Comparison of ENCODE assay signal across 1 cellular context in genomic region chr18:45967007-45967706, GRCh38.
TF ChIP-seq lines count a peak whose summit lies in the region.

Gene EPG5 (minus strand): TSS chr18:45967329. CDS start chr18:45967239, 90 bp downstream.

TF ChIP-seq in H1, 55 proteins besides CTCF, POLR2A, EP300 and RAD21 (continued from another document):
- no peak for TF ChIP-seq FOSL1 (IDR thresholded peaks at IDR 0.05; ENCODE audit: insufficient read depth, low read depth, low read length)
- peak; percentile 62; the same call in 1 of the 2 replicates for TF ChIP-seq CHD2 (IDR thresholded peaks at IDR 0.05; ENCODE audit: low read length)
- no peak for TF ChIP-seq JUN (IDR thresholded peaks at IDR 0.05; ENCODE audit: low read depth, low read length)
- TF ChIP-seq BRCA1 (IDR thresholded peaks at IDR 0.05; ENCODE audit: low read depth, low read length) = no peak
- no peak for TF ChIP-seq POU5F1 (IDR thresholded peaks at IDR 0.05; ENCODE audit: low read depth, low read length)
- no peak for TF ChIP-seq JUND (IDR thresholded peaks at IDR 0.05; ENCODE audit: low read length)
- no peak for TF ChIP-seq SRF (IDR thresholded peaks at IDR 0.05; ENCODE audit: low read depth, low read length)
- no peak for TF ChIP-seq SUZ12 (IDR thresholded peaks at IDR 0.05; ENCODE audit: low read length)
- peak; percentile 11; the same call in 1 of the 2 replicates for TF ChIP-seq CEBPB (IDR thresholded peaks at IDR 0.05; ENCODE audit: low read depth, low read length)
- peak; percentile 28 for TF ChIP-seq TAF7 (optimal IDR thresholded peaks at IDR 0.05; ENCODE audit: borderline replicate concordance, low read depth, low read length)
- no peak for TF ChIP-seq EGR1 (IDR thresholded peaks at IDR 0.05; ENCODE audit: borderline replicate concordance, low read depth, low read length)
- TF ChIP-seq HDAC2 (IDR thresholded peaks at IDR 0.05; ENCODE audit: borderline replicate concordance in 1 of 2, low read depth in 2 of 2, low read length in 2 of 2) = 0 out of 4 replicates have a peak, but pooled peaks of 1 of the 2 experiments have one; percentile 78
- TF ChIP-seq GABPA (IDR thresholded peaks at IDR 0.05; ENCODE audit: borderline replicate concordance, insufficient read depth, low read length) = no peak
- no peak for TF ChIP-seq CBX8 (IDR thresholded peaks at IDR 0.05; ENCODE audit: borderline replicate concordance, low read depth, low read length)
- TF ChIP-seq EZH2 (IDR thresholded peaks at IDR 0.05; ENCODE audit: low read depth, low read length, severe bottlenecking) = no peak
- no peak for TF ChIP-seq KDM1A (IDR thresholded peaks at IDR 0.05; ENCODE audit: borderline replicate concordance, low read length)
- no peak for TF ChIP-seq SP2 (IDR thresholded peaks at IDR 0.05; ENCODE audit: low read length)
- no peak for TF ChIP-seq SAP30 (IDR thresholded peaks at IDR 0.05; ENCODE audit: insufficient read depth, insufficient replicate concordance, low read length)
- TF ChIP-seq, protein P1, sequence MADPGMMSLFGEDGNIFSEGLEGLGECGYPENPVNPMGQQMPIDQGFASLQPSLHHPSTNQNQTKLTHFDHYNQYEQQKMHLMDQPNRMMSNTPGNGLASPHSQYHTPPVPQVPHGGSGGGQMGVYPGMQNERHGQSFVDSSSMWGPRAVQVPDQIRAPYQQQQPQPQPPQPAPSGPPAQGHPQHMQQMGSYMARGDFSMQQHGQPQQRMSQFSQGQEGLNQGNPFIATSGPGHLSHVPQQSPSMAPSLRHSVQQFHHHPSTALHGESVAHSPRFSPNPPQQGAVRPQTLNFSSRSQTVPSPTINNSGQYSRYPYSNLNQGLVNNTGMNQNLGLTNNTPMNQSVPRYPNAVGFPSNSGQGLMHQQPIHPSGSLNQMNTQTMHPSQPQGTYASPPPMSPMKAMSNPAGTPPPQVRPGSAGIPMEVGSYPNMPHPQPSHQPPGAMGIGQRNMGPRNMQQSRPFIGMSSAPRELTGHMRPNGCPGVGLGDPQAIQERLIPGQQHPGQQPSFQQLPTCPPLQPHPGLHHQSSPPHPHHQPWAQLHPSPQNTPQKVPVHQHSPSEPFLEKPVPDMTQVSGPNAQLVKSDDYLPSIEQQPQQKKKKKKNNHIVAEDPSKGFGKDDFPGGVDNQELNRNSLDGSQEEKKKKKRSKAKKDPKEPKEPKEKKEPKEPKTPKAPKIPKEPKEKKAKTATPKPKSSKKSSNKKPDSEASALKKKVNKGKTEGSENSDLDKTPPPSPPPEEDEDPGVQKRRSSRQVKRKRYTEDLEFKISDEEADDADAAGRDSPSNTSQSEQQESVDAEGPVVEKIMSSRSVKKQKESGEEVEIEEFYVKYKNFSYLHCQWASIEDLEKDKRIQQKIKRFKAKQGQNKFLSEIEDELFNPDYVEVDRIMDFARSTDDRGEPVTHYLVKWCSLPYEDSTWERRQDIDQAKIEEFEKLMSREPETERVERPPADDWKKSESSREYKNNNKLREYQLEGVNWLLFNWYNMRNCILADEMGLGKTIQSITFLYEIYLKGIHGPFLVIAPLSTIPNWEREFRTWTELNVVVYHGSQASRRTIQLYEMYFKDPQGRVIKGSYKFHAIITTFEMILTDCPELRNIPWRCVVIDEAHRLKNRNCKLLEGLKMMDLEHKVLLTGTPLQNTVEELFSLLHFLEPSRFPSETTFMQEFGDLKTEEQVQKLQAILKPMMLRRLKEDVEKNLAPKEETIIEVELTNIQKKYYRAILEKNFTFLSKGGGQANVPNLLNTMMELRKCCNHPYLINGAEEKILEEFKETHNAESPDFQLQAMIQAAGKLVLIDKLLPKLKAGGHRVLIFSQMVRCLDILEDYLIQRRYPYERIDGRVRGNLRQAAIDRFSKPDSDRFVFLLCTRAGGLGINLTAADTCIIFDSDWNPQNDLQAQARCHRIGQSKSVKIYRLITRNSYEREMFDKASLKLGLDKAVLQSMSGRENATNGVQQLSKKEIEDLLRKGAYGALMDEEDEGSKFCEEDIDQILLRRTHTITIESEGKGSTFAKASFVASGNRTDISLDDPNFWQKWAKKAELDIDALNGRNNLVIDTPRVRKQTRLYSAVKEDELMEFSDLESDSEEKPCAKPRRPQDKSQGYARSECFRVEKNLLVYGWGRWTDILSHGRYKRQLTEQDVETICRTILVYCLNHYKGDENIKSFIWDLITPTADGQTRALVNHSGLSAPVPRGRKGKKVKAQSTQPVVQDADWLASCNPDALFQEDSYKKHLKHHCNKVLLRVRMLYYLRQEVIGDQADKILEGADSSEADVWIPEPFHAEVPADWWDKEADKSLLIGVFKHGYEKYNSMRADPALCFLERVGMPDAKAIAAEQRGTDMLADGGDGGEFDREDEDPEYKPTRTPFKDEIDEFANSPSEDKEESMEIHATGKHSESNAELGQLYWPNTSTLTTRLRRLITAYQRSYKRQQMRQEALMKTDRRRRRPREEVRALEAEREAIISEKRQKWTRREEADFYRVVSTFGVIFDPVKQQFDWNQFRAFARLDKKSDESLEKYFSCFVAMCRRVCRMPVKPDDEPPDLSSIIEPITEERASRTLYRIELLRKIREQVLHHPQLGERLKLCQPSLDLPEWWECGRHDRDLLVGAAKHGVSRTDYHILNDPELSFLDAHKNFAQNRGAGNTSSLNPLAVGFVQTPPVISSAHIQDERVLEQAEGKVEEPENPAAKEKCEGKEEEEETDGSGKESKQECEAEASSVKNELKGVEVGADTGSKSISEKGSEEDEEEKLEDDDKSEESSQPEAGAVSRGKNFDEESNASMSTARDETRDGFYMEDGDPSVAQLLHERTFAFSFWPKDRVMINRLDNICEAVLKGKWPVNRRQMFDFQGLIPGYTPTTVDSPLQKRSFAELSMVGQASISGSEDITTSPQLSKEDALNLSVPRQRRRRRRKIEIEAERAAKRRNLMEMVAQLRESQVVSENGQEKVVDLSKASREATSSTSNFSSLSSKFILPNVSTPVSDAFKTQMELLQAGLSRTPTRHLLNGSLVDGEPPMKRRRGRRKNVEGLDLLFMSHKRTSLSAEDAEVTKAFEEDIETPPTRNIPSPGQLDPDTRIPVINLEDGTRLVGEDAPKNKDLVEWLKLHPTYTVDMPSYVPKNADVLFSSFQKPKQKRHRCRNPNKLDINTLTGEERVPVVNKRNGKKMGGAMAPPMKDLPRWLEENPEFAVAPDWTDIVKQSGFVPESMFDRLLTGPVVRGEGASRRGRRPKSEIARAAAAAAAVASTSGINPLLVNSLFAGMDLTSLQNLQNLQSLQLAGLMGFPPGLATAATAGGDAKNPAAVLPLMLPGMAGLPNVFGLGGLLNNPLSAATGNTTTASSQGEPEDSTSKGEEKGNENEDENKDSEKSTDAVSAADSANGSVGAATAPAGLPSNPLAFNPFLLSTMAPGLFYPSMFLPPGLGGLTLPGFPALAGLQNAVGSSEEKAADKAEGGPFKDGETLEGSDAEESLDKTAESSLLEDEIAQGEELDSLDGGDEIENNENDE (IDR thresholded peaks at IDR 0.05; ENCODE audit: insufficient replicate concordance, low read length) = no peak
- TF ChIP-seq SIX5 (IDR thresholded peaks at IDR 0.05; ENCODE audit: low read depth, low read length) = no peak
- peak; percentile 87 for TF ChIP-seq TBP (IDR thresholded peaks at IDR 0.05; ENCODE audit: low read depth, low read length)
- no peak for TF ChIP-seq NANOG (IDR thresholded peaks at IDR 0.05; ENCODE audit: insufficient read depth, low read depth, low read length, poor library complexity, severe bottlenecking)
- no peak for TF ChIP-seq YY1 (IDR thresholded peaks at IDR 0.05; ENCODE audit: low read depth, low read length)
- peak; percentile 57; the same call in 1 of the 2 replicates for TF ChIP-seq KDM5A (IDR thresholded peaks at IDR 0.05; ENCODE audit: low read length)
- peak; percentile 50; the same call in 1 of the 2 replicates for TF ChIP-seq SP1 (IDR thresholded peaks at IDR 0.05; ENCODE audit: low read depth, low read length)
- TF ChIP-seq ZNF274 (IDR thresholded peaks at IDR 0.05; ENCODE audit: borderline replicate concordance, extremely low read depth, low read length) = no peak
- TF ChIP-seq CTBP2 (IDR thresholded peaks at IDR 0.05; ENCODE audit: borderline replicate concordance, insufficient read depth, insufficient read length, low read length) = no peak
- TF ChIP-seq TCF12 (IDR thresholded peaks at IDR 0.05; ENCODE audit: low read depth, low read length) = peak; percentile 73; the same call in 1 of the 2 replicates
- no peak for TF ChIP-seq CHD1 (IDR thresholded peaks at IDR 0.05; ENCODE audit: low read depth, low read length)
- no peak for TF ChIP-seq RFX5 (IDR thresholded peaks at IDR 0.05; ENCODE audit: borderline replicate concordance, low read depth, low read length)
- peak; percentile 64; the same call in 1 of the 2 replicates for TF ChIP-seq PHF8 (conservative IDR thresholded peaks at IDR 0.05; ENCODE audit: low read depth, low read length)
- peak; percentile 81 for TF ChIP-seq KDM4A (IDR thresholded peaks at IDR 0.05; ENCODE audit: low read depth, low read length, severe bottlenecking)
- no peak for TF ChIP-seq HDAC6 (IDR thresholded peaks at IDR 0.05; ENCODE audit: low read depth, low read length)
- TF ChIP-seq POLR2AphosphoS5 (IDR thresholded peaks at IDR 0.05; ENCODE audit: low read depth, low read length) = peak; percentile 71
- TF ChIP-seq BACH1 (IDR thresholded peaks at IDR 0.05; ENCODE audit: low read length) = no peak
- TF ChIP-seq USF2 (IDR thresholded peaks at IDR 0.05; ENCODE audit: low read length) = peak; percentile 81
- no peak for TF ChIP-seq SIRT6 (IDR thresholded peaks at IDR 0.05; ENCODE audit: low read length)
- no peak for TF ChIP-seq ATF2 (IDR thresholded peaks at IDR 0.05; ENCODE audit: low read length)
- TF ChIP-seq SP4 (IDR thresholded peaks at IDR 0.05; ENCODE audit: low read length) = 0 out of 2 replicates have a peak, but pooled peaks have one; percentile 70
- TF ChIP-seq, protein P2, sequence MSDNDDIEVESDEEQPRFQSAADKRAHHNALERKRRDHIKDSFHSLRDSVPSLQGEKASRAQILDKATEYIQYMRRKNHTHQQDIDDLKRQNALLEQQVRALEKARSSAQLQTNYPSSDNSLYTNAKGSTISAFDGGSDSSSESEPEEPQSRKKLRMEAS (IDR thresholded peaks at IDR 0.05) = no peak; the same call in 1 of the 2 replicates
- 0 out of 2 replicates have a peak, but pooled peaks have one; percentile 7 for TF ChIP-seq ATF3 (IDR thresholded peaks at IDR 0.05; ENCODE audit: insufficient read depth, low read depth, low read length)
- TF ChIP-seq RBBP5 (IDR thresholded peaks at IDR 0.05; ENCODE audit: borderline replicate concordance, low read depth, low read length) = 0 out of 2 replicates have a peak, but pooled peaks have one; percentile 33
- no peak for TF ChIP-seq CBX5 (IDR thresholded peaks at IDR 0.05; ENCODE audit: low read depth, low read length)
- no peak for TF ChIP-seq RXRA (IDR thresholded peaks at IDR 0.05; ENCODE audit: insufficient read depth, low read depth, low read length)
- TF ChIP-seq TAF1 (IDR thresholded peaks at IDR 0.05; ENCODE audit: low read depth, low read length) = peak; percentile 86; the same call in 1 of the 2 replicates
